ENCODE assay signal across 17 cellular contexts in genomic region chr17:67496286-67496685, GRCh38.
DNase-seq lines count a peak whose midpoint lies in the region; ATAC-seq, FAIRE-seq and TF ChIP-seq lines count a peak whose summit lies in the region.
"Had no signal": no experiment of that assay in that cellular context is flagged by ENCODE, and none has a peak within 500 bp of the region (broad histone marks: within the 10 kb centered on the region; RNA-seq: fewer than 3 reads in every experiment).

No MANE protein-coding gene starts in this region.

- no peak overlapping the region for H2BK15ac ChIP-seq in mesenchymal stem cell (ENCODE audit: low read depth, poor library complexity, severe bottlenecking)

- no peak overlapping the region for H3K14ac ChIP-seq in mesenchymal stem cell (ENCODE audit: low read length in 2 of 2)

- TF ChIP-seq CTCF in astrocyte (IDR thresholded peaks at IDR 0.05; ENCODE audit: insufficient read depth, low read depth, low read length), result no peak

- H2BK120ac ChIP-seq in mesenchymal stem cell (ENCODE audit: low read depth, low read length), result no peak overlapping the region

- peaks cover 4% of the 10 kb centered on the region for H3K79me1 ChIP-seq in mesenchymal stem cell (replicated peaks; ENCODE audit: low read length, poor library complexity, severe bottlenecking)

- H3K27ac ChIP-seq in astrocyte (ENCODE audit: low read depth, low read length), result peak overlapping the region; percentile 5
- H3K27ac ChIP-seq in mesenchymal stem cell (ENCODE audit: low read length, poor library complexity, severe bottlenecking), result no peak overlapping the region

- no peak overlapping the region for H2BK12ac ChIP-seq in mesenchymal stem cell (ENCODE audit: low read length in 2 of 2)

- no peak overlapping the region for H3K18ac ChIP-seq in mesenchymal stem cell (ENCODE audit: low read depth in 1 of 2, low read length in 2 of 2)

- no peak overlapping the region for H3K4me3 ChIP-seq in astrocyte (ENCODE audit: insufficient read depth, low read depth, low read length)
- no peak overlapping the region for H3K4me3 ChIP-seq in mesenchymal stem cell (ENCODE audit: insufficient read depth in 1 of 2, low read depth in 1 of 2, low read length in 2 of 2)

- H3K4me1 ChIP-seq in astrocyte (ENCODE audit: insufficient read depth, low read length) (peaks cover 20% of the 10 kb centered on the region), mesenchymal stem cell (ENCODE audit: control insufficient read depth, insufficient read depth, low read depth, low read length) (peaks cover 6% of the 10 kb centered on the region)

- H3K4me1 Mint-ChIP-seq in stimulated activated naive CD8-positive, alpha-beta T cell treated with anti-CD3 and anti-CD28 coated beads, Interleukin-15, amount 100 ng/mL, for 72 hours, result peaks cover 65% of the 10 kb centered on the region
- H3K4me1 Mint-ChIP-seq in astrocyte (ENCODE audit: low read depth, unreplicated experiment) (peaks cover 9% of the 10 kb centered on the region), immature natural killer cell (peaks cover 69 to 79% of the 10 kb centered on the region in 2 donors)

- H3K9ac ChIP-seq in astrocyte (ENCODE audit: low read length) (no peak overlapping the region), mesenchymal stem cell (ENCODE audit: low read length) (no peak overlapping the region)

- no peaks in the 10 kb centered on the region for H3K79me2 ChIP-seq in astrocyte (ENCODE audit: insufficient read depth, low read length)

- no peak overlapping the region for H2BK5ac ChIP-seq in mesenchymal stem cell (ENCODE audit: low read depth, low read length, poor library complexity, severe bottlenecking)

- H4K20me1 ChIP-seq in astrocyte (ENCODE audit: insufficient read depth, low read length), result peaks cover 2% of the 10 kb centered on the region

- H3K4me2 ChIP-seq in astrocyte (ENCODE audit: low read length) (no peak overlapping the region), mesenchymal stem cell (ENCODE audit: low read length, poor library complexity, severe bottlenecking) (no peak overlapping the region)

- H3K27me3 Mint-ChIP-seq in stimulated activated naive CD8-positive, alpha-beta T cell treated with anti-CD3 and anti-CD28 coated beads, Interleukin-15, amount 100 ng/mL, for 72 hours, result no peaks in the 10 kb centered on the region
- H3K27me3 Mint-ChIP-seq in astrocyte (ENCODE audit: low read depth, unreplicated experiment) (no peaks in the 10 kb centered on the region), immature natural killer cell (ENCODE audit: low read depth in 3 of 3) (peaks cover 2 to 22% (median 12%) of the 10 kb centered on the region in 3 donors)

- no peak overlapping the region for H3K4ac ChIP-seq in mesenchymal stem cell (ENCODE audit: low read depth in 1 of 2, low read length in 2 of 2)

- H3K27me3 ChIP-seq in astrocyte (ENCODE audit: insufficient read depth, low read length) (no peaks in the 10 kb centered on the region), mesenchymal stem cell (ENCODE audit: control insufficient read depth in 1 of 2, insufficient read depth in 1 of 2, low read length in 2 of 2) (no peaks in the 10 kb centered on the region)

- H3K4me3 Mint-ChIP-seq in stimulated activated naive CD8-positive, alpha-beta T cell treated with anti-CD3 and anti-CD28 coated beads, Interleukin-15, amount 100 ng/mL, for 72 hours, result no peak overlapping the region
- H3K4me3 Mint-ChIP-seq in astrocyte (ENCODE audit: unreplicated experiment) (no peak overlapping the region), immature natural killer cell (peak overlapping the region in 1 of 5 donors; percentile 14)

- H2AK5ac ChIP-seq in mesenchymal stem cell (ENCODE audit: low read length, severe bottlenecking), result no peak overlapping the region

- no peak for FAIRE-seq in astrocyte (lab: Jason Lieb, UNC)

- no peaks in the 10 kb centered on the region for H3K9me3 ChIP-seq in astrocyte (ENCODE audit: insufficient read depth, low read depth, low read length)
- no peaks in the 10 kb centered on the region for H3K9me3 ChIP-seq in mesenchymal stem cell (ENCODE audit: control insufficient read depth, low read length)

- H2AFZ ChIP-seq in astrocyte (ENCODE audit: low read depth, low read length), result no peak overlapping the region
- no peak overlapping the region for H2AFZ ChIP-seq in mesenchymal stem cell (ENCODE audit: low read depth, low read length)

- ATAC-seq in stimulated activated naive CD8-positive, alpha-beta T cell treated with anti-CD3 and anti-CD28 coated beads, Interleukin-15, Interleukin-2, amounts not matched to agents 100 U/mL and 50 U/mL, for 24 hours, result peak; percentile 67
- no peak for ATAC-seq in stimulated activated naive CD8-positive, alpha-beta T cell treated with anti-CD3 and anti-CD28 coated beads, Interleukin-15, amount 100 ng/mL, for 72 hours
- ATAC-seq in HG02678 (IDR thresholded peaks at IDR 0.05; ENCODE audit: unreplicated experiment), result no peak

- H3K36me3 ChIP-seq in astrocyte (ENCODE audit: insufficient read depth, low read length), result no peaks in the 10 kb centered on the region
- H3K36me3 ChIP-seq in mesenchymal stem cell (ENCODE audit: control insufficient read depth in 1 of 2, insufficient read depth in 2 of 2, low read depth in 1 of 2, low read length in 2 of 2), result no peaks in the 10 kb centered on the region

- no peak for DNase-seq in stimulated activated naive CD8-positive, alpha-beta T cell treated with anti-CD3 and anti-CD28 coated beads, Interleukin-15, Interleukin-2, amounts not matched to agents 100 U/mL and 50 U/mL, for 24 hours
- no peak for DNase-seq in stimulated activated naive CD8-positive, alpha-beta T cell treated with anti-CD3 and anti-CD28 coated beads, Interleukin-15, amount 100 ng/mL, for 72 hours
- DNase-seq in astrocyte (ENCODE audit: low read depth) (peak; percentile 58), mesenchymal stem cell (peak; percentile 76), nucleus accumbens (lab: John Stamatoyannopoulos, UW) (no peak), immature natural killer cell (no peak)
- DNase-seq: ACHN, AML-193, H7, Kasumi-1, MM.1S, NCI-H1092 treated with DMSO at 0.1 percent for 48 hours, NCI-H1694, NCI-H446 treated with DMSO at 0.1 percent for 48 hours, NCI-H748 treated with DMSO at 0.1 percent for 48 hours, RPMI8226 had no signal

- H3K36me3 Mint-ChIP-seq in astrocyte (ENCODE audit: low read depth, unreplicated experiment) (no peaks in the 10 kb centered on the region), immature natural killer cell (peaks cover 0 to 11% (median 0%) of the 10 kb centered on the region in 3 donors)

- H4K91ac ChIP-seq in mesenchymal stem cell (ENCODE audit: low read length), result no peak overlapping the region

- H4K8ac ChIP-seq in mesenchymal stem cell (ENCODE audit: low read length), result no peak overlapping the region

- H3K23ac ChIP-seq in mesenchymal stem cell (ENCODE audit: low read length in 2 of 2), result no peak overlapping the region

- H3K27ac Mint-ChIP-seq in stimulated activated naive CD8-positive, alpha-beta T cell treated with anti-CD3 and anti-CD28 coated beads, Interleukin-15, amount 100 ng/mL, for 72 hours, result no peak overlapping the region
- H3K27ac Mint-ChIP-seq in astrocyte (ENCODE audit: unreplicated experiment) (no peak overlapping the region), immature natural killer cell (no peak overlapping the region)

- 75% methylated on average over 7 of the region's 7 CpGs for WGBS in mesenchymal stem cell

- peaks cover 0 to 6% of the 10 kb centered on the region in 2 donors for H3K9me3 Mint-ChIP-seq in stimulated activated naive CD8-positive, alpha-beta T cell treated with anti-CD3 and anti-CD28 coated beads, Interleukin-15, amount 100 ng/mL, for 72 hours
- H3K9me3 Mint-ChIP-seq in astrocyte (ENCODE audit: unreplicated experiment) (no peaks in the 10 kb centered on the region), immature natural killer cell (no peaks in the 10 kb centered on the region)

Comparison
In these comparisons a context has a peak if more than half of its experiments do, and no peak if none do; other contexts are left out.
1. DNase-seq: peak in astrocyte (single experiment) and mesenchymal stem cell (single experiment); none in stimulated activated naive CD8-positive, alpha-beta T cell treated with anti-CD3 and anti-CD28 coated beads, Interleukin-15, Interleukin-2, amounts not matched to agents 100 U/mL and 50 U/mL, for 24 hours (single experiment), stimulated activated naive CD8-positive, alpha-beta T cell treated with anti-CD3 and anti-CD28 coated beads, Interleukin-15, amount 100 ng/mL, for 72 hours (0 of 2), nucleus accumbens (0 of 56) and immature natural killer cell (0 of 3).